Comparison of ENCODE assay signal across 18 cellular contexts in the genomic region with DNA sequence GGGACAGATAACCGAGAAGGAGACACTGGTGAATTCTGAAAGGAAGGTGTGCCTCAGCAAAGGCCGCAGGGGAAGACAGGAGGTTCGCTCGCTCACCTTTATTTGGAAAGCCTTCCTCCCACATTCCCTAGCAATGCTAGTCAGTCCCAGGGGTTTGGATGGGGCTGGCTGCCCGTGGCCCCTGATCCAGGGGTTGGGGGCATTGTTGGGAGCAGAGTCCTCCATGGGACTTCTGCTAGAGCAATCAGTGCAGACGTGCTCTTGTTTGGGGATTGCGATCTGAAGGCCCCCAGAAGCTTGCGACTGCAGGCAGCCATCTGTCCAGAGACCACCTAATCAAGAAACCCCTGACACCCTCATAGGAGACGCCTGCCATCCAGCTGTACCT. TPM values are rescaled to one million over a fixed set of nuclear protein-coding genes. Genes with fewer than 3 reads are reported as not detected.
DNase-seq lines count a peak whose midpoint lies in the region; ATAC-seq and TF ChIP-seq lines count a peak whose summit lies in the region.
"Had no signal": no experiment of that assay in that cellular context is flagged by ENCODE, and none has a peak within 500 bp of the region (broad histone marks: within the 10 kb centered on the region; RNA-seq: fewer than 3 reads in every experiment).

No MANE protein-coding gene starts in this region.

- no peaks in the 10 kb centered on the region for H3K9me3 Mint-ChIP-seq in Caco-2 (ENCODE audit: unreplicated experiment)
- H3K9me3 Mint-ChIP-seq in GM23338 = no peaks in the 10 kb centered on the region; the same call in 2 of the 3 replicates
- H3K9me3 Mint-ChIP-seq in nephron progenitor cell = peaks cover 26% of the 10 kb centered on the region
- H3K9me3 Mint-ChIP-seq: dendritic cell treated with granulocyte-macrophage colony-stimulating factor and Interleukin-4, amounts not matched to agents 40 ng/mL and 50 ng/mL, for 4 days had no signal

- H3K27me3 ChIP-seq in Caco-2 (replicated peaks; ENCODE audit: control insufficient read depth, insufficient read depth, low read length) (no peaks in the 10 kb centered on the region), GM23338 (ENCODE audit: insufficient read depth) (peaks cover 3% of the 10 kb centered on the region), brain microvascular endothelial cell (replicated peaks) (no peaks in the 10 kb centered on the region), left lung (peaks cover under 1 to 49% of the 10 kb centered on the region in 2 donors)

- DNase-seq in Caco-2 = no peak
- no peak for DNase-seq in GM23338 (ENCODE audit: low spot score)
- no peak for DNase-seq in brain microvascular endothelial cell
- DNase-seq in nephron progenitor cell = no peak
- DNase-seq in cardiac septum (ENCODE audit: low spot score) = no peak
- no peak for DNase-seq in COLO829 (ENCODE audit: low spot score)
- no peak for DNase-seq in left lung
- DNase-seq: activated CD4-positive, CD25-positive, alpha-beta regulatory T cell treated with anti-CD3 and anti-CD28 coated beads, Interleukin-2, amount 50 U/mL, for 72 hours; activated CD8-positive, alpha-beta memory T cell treated with anti-CD3 and anti-CD28 coated beads, Interleukin-2, amount 50 U/mL, for 4 hours; activated naive CD4-positive, alpha-beta T cell treated with anti-CD3 and anti-CD28 coated beads, Interleukin-2, amount 50 U/mL, for 16 hours; AML-193; GF-D8; hippocampal formation had no signal

- no TSS peak for BruUV-seq in Caco-2 (replicated peaks; lab: Mats Ljungman, UMichigan)

- POLR2A ChIA-PET in Caco-2 (lab: Charles Lee) = no interaction called here

- H3K4me3 ChIP-seq in Caco-2 (ENCODE audit: low read depth, low read length) = no peak overlapping the region
- H3K4me3 ChIP-seq in GM23338 = no peak overlapping the region
- peak overlapping the region; percentile 20 for H3K4me3 ChIP-seq in brain microvascular endothelial cell (ENCODE audit: low read depth, low read length)
- H3K4me3 ChIP-seq in left lung = no peak overlapping the region

- H3K27me3 Mint-ChIP-seq in Caco-2 (ENCODE audit: insufficient read depth, unreplicated experiment) (no peaks in the 10 kb centered on the region), GM23338 (ENCODE audit: insufficient read depth, low read depth, poor library complexity) (no peaks in the 10 kb centered on the region), nephron progenitor cell (ENCODE audit: low read depth, poor library complexity) (no peaks in the 10 kb centered on the region)
- H3K27me3 Mint-ChIP-seq: brain had no signal

- H3K4me2 ChIP-seq in GM23338 = no peak overlapping the region

- H3K36me3 ChIP-seq in Caco-2 (ENCODE audit: control insufficient read depth, insufficient read depth, low read length) (no peaks in the 10 kb centered on the region), GM23338 (ENCODE audit: insufficient read depth) (no peaks in the 10 kb centered on the region), brain microvascular endothelial cell (replicated peaks) (no peaks in the 10 kb centered on the region), left lung (no peaks in the 10 kb centered on the region)

- no peak overlapping the region for H3K27ac Mint-ChIP-seq in Caco-2 (ENCODE audit: unreplicated experiment)
- no peak overlapping the region for H3K27ac Mint-ChIP-seq in GM23338
- peak overlapping the region; percentile 93 for H3K27ac Mint-ChIP-seq in nephron progenitor cell
- H3K27ac Mint-ChIP-seq: brain; dendritic cell treated with granulocyte-macrophage colony-stimulating factor and Interleukin-4, amounts not matched to agents 40 ng/mL and 50 ng/mL, for 4 days had no signal

- H3K9me3 ChIP-seq in Caco-2 = no peaks in the 10 kb centered on the region
- peaks cover 0 to 6% of the 10 kb centered on the region in 2 donors for H3K9me3 ChIP-seq in left lung

- H3K36me3 Mint-ChIP-seq in Caco-2 (ENCODE audit: insufficient read depth, unreplicated experiment) = no peaks in the 10 kb centered on the region
- no peaks in the 10 kb centered on the region for H3K36me3 Mint-ChIP-seq in GM23338 (ENCODE audit: low read depth)
- H3K36me3 Mint-ChIP-seq in nephron progenitor cell (ENCODE audit: low read depth) = peaks cover 13% of the 10 kb centered on the region
- H3K36me3 Mint-ChIP-seq: brain had no signal

- CTCF ChIA-PET in Caco-2 (lab: Charles Lee) = no interaction called here

- H3K27ac ChIP-seq in GM23338 (ENCODE audit: low read depth) (no peak overlapping the region), brain microvascular endothelial cell (peak overlapping the region; percentile 4), left lung (no peak overlapping the region)

- peak overlapping the region; percentile 28 for H3K4me3 Mint-ChIP-seq in Caco-2 (ENCODE audit: unreplicated experiment)
- H3K4me3 Mint-ChIP-seq in GM23338 = no peak overlapping the region
- peak overlapping the region; percentile 66 for H3K4me3 Mint-ChIP-seq in nephron progenitor cell
- H3K4me3 Mint-ChIP-seq: dendritic cell treated with granulocyte-macrophage colony-stimulating factor and Interleukin-4, amounts not matched to agents 40 ng/mL and 50 ng/mL, for 4 days had no signal

- H3K4me1 Mint-ChIP-seq in Caco-2 (ENCODE audit: low read depth, unreplicated experiment) (peaks cover 19% of the 10 kb centered on the region), GM23338 (peaks cover 20% of the 10 kb centered on the region), nephron progenitor cell (peaks cover 40% of the 10 kb centered on the region)

- no peak for TF ChIP-seq CTCF in Caco-2 (IDR thresholded peaks at IDR 0.05; ENCODE audit: insufficient read depth in 1 of 2, low read depth in 1 of 2, low read length in 1 of 2, severe bottlenecking in 1 of 2, unreplicated experiment in 1 of 2)
- TF ChIP-seq CTCF in GM23338 (conservative IDR thresholded peaks at IDR 0.05; ENCODE audit: low read depth in 2 of 2) = no peak
- TF ChIP-seq CTCF in brain microvascular endothelial cell (IDR thresholded peaks at IDR 0.05; ENCODE audit: low read depth, low read length, missing control alignments) = no peak
- no peak for TF ChIP-seq CTCF in nephron progenitor cell (IDR thresholded peaks at IDR 0.05)
- no peak for TF ChIP-seq CTCF in left lung (IDR thresholded peaks at IDR 0.05)

- H3K4me1 ChIP-seq in Caco-2 (no peaks in the 10 kb centered on the region; the same call in 1 of the 2 replicates), GM23338 (ENCODE audit: insufficient read depth) (no peaks in the 10 kb centered on the region), left lung (peaks cover 0 to 7% of the 10 kb centered on the region in 2 donors)

- H3K9me2 ChIP-seq in GM23338 (ENCODE audit: insufficient read depth) = no peaks in the 10 kb centered on the region

- H3F3A ChIP-seq in GM23338 (replicated peaks; ENCODE audit: low read depth) = no peaks in the 10 kb centered on the region

- H4K20me1 ChIP-seq in GM23338 (replicated peaks; ENCODE audit: insufficient read depth) = no peaks in the 10 kb centered on the region

- intact Hi-C loops in Caco-2 (cut with micrococcal nuclease; ENCODE audit: unreplicated experiment) = no loop called here
- intact Hi-C loops in cardiac septum (cut with DNase I) = no loop called here
- intact Hi-C loops in left lung (cut with DNase I) = no loop called here

- peak overlapping the region; percentile 66; the same call in 1 of the 2 replicates for H2AFZ ChIP-seq in GM23338

- in situ Hi-C loops in brain microvascular endothelial cell (cut with HindIII; ENCODE audit: low pct_ligation_motif_present, low sequenced_read_pairs) = no loop called here

- no peak for ATAC-seq in GM23338
- no peak for ATAC-seq in HG02623 (IDR thresholded peaks at IDR 0.05; ENCODE audit: unreplicated experiment)
- no peak for ATAC-seq in left lung

- no peaks in the 10 kb centered on the region for H3K79me2 ChIP-seq in GM23338 (replicated peaks; ENCODE audit: insufficient read depth)

TF ChIP-seq in GM23338, 12 proteins besides CTCF, POLR2A, EP300 and RAD21 (continues in another document):
- TF ChIP-seq, protein P1, sequence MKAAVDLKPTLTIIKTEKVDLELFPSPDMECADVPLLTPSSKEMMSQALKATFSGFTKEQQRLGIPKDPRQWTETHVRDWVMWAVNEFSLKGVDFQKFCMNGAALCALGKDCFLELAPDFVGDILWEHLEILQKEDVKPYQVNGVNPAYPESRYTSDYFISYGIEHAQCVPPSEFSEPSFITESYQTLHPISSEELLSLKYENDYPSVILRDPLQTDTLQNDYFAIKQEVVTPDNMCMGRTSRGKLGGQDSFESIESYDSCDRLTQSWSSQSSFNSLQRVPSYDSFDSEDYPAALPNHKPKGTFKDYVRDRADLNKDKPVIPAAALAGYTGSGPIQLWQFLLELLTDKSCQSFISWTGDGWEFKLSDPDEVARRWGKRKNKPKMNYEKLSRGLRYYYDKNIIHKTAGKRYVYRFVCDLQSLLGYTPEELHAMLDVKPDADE (IDR thresholded peaks at IDR 0.05) = no peak
- no peak for TF ChIP-seq JUNB (IDR thresholded peaks at IDR 0.05; ENCODE audit: unreplicated experiment)
- no peak for TF ChIP-seq POLR2AphosphoS5 (IDR thresholded peaks at IDR 0.05; ENCODE audit: low read depth)
- TF ChIP-seq EZH2 (IDR thresholded peaks at IDR 0.05; ENCODE audit: low read depth, unreplicated experiment) = no peak
- no peak for TF ChIP-seq NANOG (IDR thresholded peaks at IDR 0.05; ENCODE audit: borderline replicate concordance)
- TF ChIP-seq ZNF331 (CRISPR knock-in tag; IDR thresholded peaks at IDR 0.05; ENCODE audit: low read depth) = no peak

RNA-seq across cellular contexts. Expression of gene CYP27C1, which starts 6.0 kb away (rescaled TPM):
- 0.11 TPM in 1 of 2 replicates, not detected in the other for total RNA-seq in Caco-2 (2022)
- total RNA-seq in GM23338 (2014; rRNA removed; shearing (Covaris generic)) = 2.9 and 3.0 TPM in 2 replicates
- polyA plus RNA-seq in GM23338 (2016; fragmentation: Nextera tagmentation; extraction: Ambion mirVana) = 1.1 and 1.8 TPM in 2 replicates
- not detected for total RNA-seq in cardiac septum
- total RNA-seq in left lung = under 1 TPM; 0.10 to 0.12 TPM
- total RNA-seq: mononuclear cell, NCI-H460 had no signal
